Comparison of ENCODE assay signal across 10 cellular contexts in genomic region chr7:44749992-44750391, GRCh38. TPM values are rescaled to one million over a fixed set of nuclear protein-coding genes. Genes with fewer than 3 reads are reported as not detected.
DNase-seq lines count a peak whose midpoint lies in the region; ATAC-seq, FAIRE-seq and TF ChIP-seq lines count a peak whose summit lies in the region.
"Had no signal": no experiment of that assay in that cellular context is flagged by ENCODE, and none has a peak within 500 bp of the region (broad histone marks: within the 10 kb centered on the region; RNA-seq: fewer than 3 reads in every experiment).

No MANE protein-coding gene starts in this region.

- H3K9me3 ChIP-seq in kidney (ENCODE audit: control insufficient read depth in 1 of 2, low read length in 2 of 2) = no peaks in the 10 kb centered on the region
- H3K9me3 ChIP-seq in tibial artery = no peaks in the 10 kb centered on the region

- H3K9me3 Mint-ChIP-seq in activated T-cell treated with anti-CD3 and anti-CD28 coated beads, Interleukin-2, amount 50 U/mL, for 72 hours = no peaks in the 10 kb centered on the region
- H3K9me3 Mint-ChIP-seq in activated naive CD8-positive, alpha-beta T cell (ENCODE audit: low read depth) = no peaks in the 10 kb centered on the region

- H3K4me1 ChIP-seq in kidney (ENCODE audit: control insufficient read depth in 1 of 2, insufficient read depth in 1 of 2, low read depth in 1 of 2, low read length in 2 of 2) (peaks cover 25 to 40% of the 10 kb centered on the region in 2 donors), tibial artery (peaks cover 0 to 39% (median 24%) of the 10 kb centered on the region in 4 donors)

- FAIRE-seq in kidney (lab: Jason Lieb, UNC) = no peak
- FAIRE-seq: islet of Langerhans had no signal

- intact Hi-C loops in kidney (cut with DNase I) (no loop called here), tibial artery (cut with DNase I; ENCODE audit: low total_unique reads) (loop anchor here (5.0 kb wide), 1 partner anchor 168 kb away; the partner anchor contains the start of gene TMED4)

- peak overlapping the region in 1 of 2 donors; percentile 79 for H3K9ac ChIP-seq in kidney (ENCODE audit: low read length in 2 of 2)

- no peak for TF ChIP-seq CTCF in kidney (IDR thresholded peaks at IDR 0.05; ENCODE audit: borderline replicate concordance, extremely low read depth, insufficient read depth)
- no peak for TF ChIP-seq CTCF in tibial artery (IDR thresholded peaks at IDR 0.05)

- H3K4me1 Mint-ChIP-seq in activated T-cell treated with anti-CD3 and anti-CD28 coated beads, Interleukin-2, amount 50 U/mL, for 72 hours (ENCODE audit: low read depth) = peaks cover 53% of the 10 kb centered on the region
- peaks cover 48% of the 10 kb centered on the region for H3K4me1 Mint-ChIP-seq in activated naive CD8-positive, alpha-beta T cell (ENCODE audit: low read depth)

- H3K27ac ChIP-seq in kidney (ENCODE audit: low read depth in 2 of 2, low read length in 2 of 2) = no peak overlapping the region
- H3K27ac ChIP-seq in tibial artery = peak overlapping the region in 1 of 2 donors; percentile 83

- H3K27me3 Mint-ChIP-seq in activated T-cell treated with anti-CD3 and anti-CD28 coated beads, Interleukin-2, amount 50 U/mL, for 72 hours (ENCODE audit: low read depth) = no peaks in the 10 kb centered on the region
- H3K27me3 Mint-ChIP-seq in activated naive CD8-positive, alpha-beta T cell = no peaks in the 10 kb centered on the region

- no peaks in the 10 kb centered on the region for H3K27me3 ChIP-seq in tibial artery

- no peak for DNase-seq in activated T-cell treated with anti-CD3 and anti-CD28 coated beads, Interleukin-2, amount 50 U/mL, for 72 hours
- no peak for DNase-seq in activated T-cell treated with anti-CD3 and anti-CD28 coated beads, Interleukin-2, amount 50 U/mL, for 1 hour
- no peak for DNase-seq in kidney
- no peak for DNase-seq in tibial artery
- DNase-seq in hippocampal formation (lab: John Stamatoyannopoulos, UW) = no peak
- no peak for DNase-seq in cerebellar cortex (ENCODE audit: low spot score)
- DNase-seq: NCI-H1417 treated with DMSO at 0.1 percent for 48 hours had no signal

- H3K36me3 Mint-ChIP-seq in activated T-cell treated with anti-CD3 and anti-CD28 coated beads, Interleukin-2, amount 50 U/mL, for 72 hours (ENCODE audit: insufficient read depth in 2 of 2) = peaks cover 2% of the 10 kb centered on the region in 2 donors
- H3K36me3 Mint-ChIP-seq in activated naive CD8-positive, alpha-beta T cell = peaks cover 5% of the 10 kb centered on the region

- no peak for ATAC-seq in activated T-cell treated with anti-CD3 and anti-CD28 coated beads, Interleukin-2, amount 50 U/mL, for 72 hours (replicated peaks in 1 of 2)
- no peak for ATAC-seq in GM18519 (IDR thresholded peaks at IDR 0.05; ENCODE audit: low FRiP score, unreplicated experiment)

- peak overlapping the region; percentile 84 to 96 for H3K4me3 Mint-ChIP-seq in activated T-cell treated with anti-CD3 and anti-CD28 coated beads, Interleukin-2, amount 50 U/mL, for 72 hours
- H3K4me3 Mint-ChIP-seq in activated naive CD8-positive, alpha-beta T cell = peak overlapping the region; percentile 95

- peak overlapping the region; percentile 90 for H3K27ac Mint-ChIP-seq in activated T-cell treated with anti-CD3 and anti-CD28 coated beads, Interleukin-2, amount 50 U/mL, for 72 hours
- H3K27ac Mint-ChIP-seq in activated naive CD8-positive, alpha-beta T cell = peak overlapping the region; percentile 87

- H3K4me3 ChIP-seq in kidney (ENCODE audit: low read length in 2 of 2) = peak overlapping the region; percentile 76 to 85
- H3K4me3 ChIP-seq in tibial artery = peak overlapping the region; percentile 88 to 92

- no peaks in the 10 kb centered on the region for H3K36me3 ChIP-seq in kidney (ENCODE audit: control insufficient read depth in 1 of 2, insufficient read depth in 2 of 2, low read length in 2 of 2)
- no peaks in the 10 kb centered on the region for H3K36me3 ChIP-seq in tibial artery

RNA-seq across cellular contexts. Expression of gene ZMIZ2, which starts 1.3 kb away (rescaled TPM):
- total RNA-seq in activated T-cell treated with anti-CD3 and anti-CD28 coated beads, Interleukin-2, amount 50 U/mL, for 72 hours = 100 to 1,000 TPM; 101 to 113 TPM
- 127 TPM for total RNA-seq in kidney
- 30.5 TPM for polyA plus RNA-seq in kidney (ENCODE audit: insufficient read depth, low read depth, low replicate concordance)

RNA-seq across cellular contexts. Expression of gene PPIA, which starts 46.5 kb away (rescaled TPM):
- 1,000 to 10,000 TPM; 1,240 to 1,316 TPM for total RNA-seq in activated T-cell treated with anti-CD3 and anti-CD28 coated beads, Interleukin-2, amount 50 U/mL, for 72 hours
- total RNA-seq in kidney = 1,143 TPM
- 2,940 TPM for polyA plus RNA-seq in kidney (ENCODE audit: insufficient read depth, low read depth, low replicate concordance)
